In the genomic region with DNA sequence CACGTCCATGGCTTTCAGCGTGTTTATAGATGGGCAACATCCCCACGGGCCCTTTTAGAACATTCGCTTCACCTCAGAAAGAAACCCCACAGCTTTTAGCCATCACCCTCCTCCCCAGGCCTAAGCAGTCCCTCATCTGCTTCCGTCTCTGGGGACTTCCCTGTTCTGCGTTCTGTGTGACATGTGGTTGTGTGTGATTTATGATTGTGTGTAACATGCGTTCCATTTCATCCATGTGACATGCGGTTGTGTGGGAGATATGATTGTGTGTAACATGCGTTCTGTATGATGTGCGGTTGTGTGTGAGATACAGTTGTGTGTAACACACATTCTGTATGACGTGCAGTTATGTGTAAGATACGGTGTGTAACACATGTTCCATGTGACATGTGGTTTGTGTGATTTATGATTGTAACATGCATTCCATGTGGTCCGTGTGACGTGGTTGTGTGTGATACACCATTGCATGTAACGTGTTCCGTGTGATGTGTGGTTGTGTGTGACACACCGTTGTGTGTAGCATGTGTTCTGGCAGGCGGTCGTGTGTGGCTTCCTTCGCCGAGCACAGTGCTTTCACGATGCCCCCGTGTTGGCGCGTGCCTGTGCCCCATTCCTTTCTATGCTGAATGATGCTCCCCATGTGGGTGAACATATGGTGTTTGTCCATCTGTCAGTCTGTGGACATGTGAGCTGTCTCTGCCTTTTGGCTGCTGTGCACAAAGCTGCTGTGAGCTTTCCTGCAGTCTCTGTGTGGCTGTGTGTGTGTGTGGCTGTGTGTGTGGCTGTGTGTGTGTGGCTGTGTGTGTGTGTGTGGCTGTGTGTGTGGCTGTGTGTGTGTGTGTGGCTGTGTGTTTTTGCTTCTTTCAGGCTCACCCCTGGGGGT, we compare ENCODE assay signal across 1 cellular context.
TF ChIP-seq lines count a peak whose summit lies in the region.

No MANE protein-coding gene starts in this region.

TF ChIP-seq in HEK293, 187 proteins besides CTCF, POLR2A, EP300 and RAD21 (continued from another document):
- TF ChIP-seq, protein P1, sequence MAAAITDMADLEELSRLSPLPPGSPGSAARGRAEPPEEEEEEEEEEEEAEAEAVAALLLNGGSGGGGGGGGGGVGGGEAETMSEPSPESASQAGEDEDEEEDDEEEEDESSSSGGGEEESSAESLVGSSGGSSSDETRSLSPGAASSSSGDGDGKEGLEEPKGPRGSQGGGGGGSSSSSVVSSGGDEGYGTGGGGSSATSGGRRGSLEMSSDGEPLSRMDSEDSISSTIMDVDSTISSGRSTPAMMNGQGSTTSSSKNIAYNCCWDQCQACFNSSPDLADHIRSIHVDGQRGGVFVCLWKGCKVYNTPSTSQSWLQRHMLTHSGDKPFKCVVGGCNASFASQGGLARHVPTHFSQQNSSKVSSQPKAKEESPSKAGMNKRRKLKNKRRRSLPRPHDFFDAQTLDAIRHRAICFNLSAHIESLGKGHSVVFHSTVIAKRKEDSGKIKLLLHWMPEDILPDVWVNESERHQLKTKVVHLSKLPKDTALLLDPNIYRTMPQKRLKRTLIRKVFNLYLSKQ (tag by site-specific recombination; IDR thresholded peaks at IDR 0.05; ENCODE audit: borderline replicate concordance): no peak
- TF ChIP-seq ZNF830 (tag by site-specific recombination; IDR thresholded peaks at IDR 0.05; ENCODE audit: low read depth): no peak
